17 cellular contexts compared by ENCODE assay signal in the genomic region with DNA sequence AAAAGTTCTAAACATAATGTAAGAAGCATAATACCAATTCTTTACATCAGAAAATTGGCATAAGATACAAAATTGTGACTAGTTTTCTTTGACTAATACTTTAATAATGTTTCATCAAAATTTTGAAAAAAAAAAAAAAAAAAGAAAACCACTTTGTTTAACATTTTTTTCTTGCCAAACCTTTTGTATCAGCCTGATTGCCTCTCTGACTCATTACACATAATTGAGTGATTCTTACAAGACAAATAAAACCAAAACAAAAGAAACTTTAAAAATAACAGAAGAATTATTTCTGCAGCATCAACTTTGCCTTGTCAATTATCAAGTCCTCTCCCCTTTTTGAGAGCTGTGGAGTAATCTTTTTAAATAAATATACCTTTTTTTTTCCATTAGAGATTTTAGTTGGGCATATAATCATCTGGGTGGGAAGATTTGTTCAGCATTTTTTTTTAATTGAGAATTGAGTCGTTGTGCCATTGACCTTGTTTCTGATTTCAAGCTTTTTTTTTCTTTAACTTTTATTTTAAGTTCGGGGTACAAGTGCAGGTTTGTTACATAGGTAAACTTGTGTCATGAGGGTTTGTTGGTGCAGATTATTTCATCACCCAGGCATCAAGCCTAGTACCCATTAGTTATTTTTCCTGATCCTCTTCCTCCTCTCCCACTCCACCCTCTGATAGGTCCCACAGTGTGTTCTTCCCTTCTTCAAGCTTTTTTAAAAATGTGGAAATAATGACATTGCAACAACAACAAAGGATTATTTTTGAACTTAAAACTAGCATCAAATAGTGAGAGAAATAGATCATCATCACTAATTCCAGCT. TPM values are rescaled to one million over a fixed set of nuclear protein-coding genes. Genes with fewer than 3 reads are reported as not detected.
DNase-seq lines count a peak whose midpoint lies in the region; TF ChIP-seq lines count a peak whose summit lies in the region.
"Had no signal": no experiment of that assay in that cellular context is flagged by ENCODE, and none has a peak within 500 bp of the region (broad histone marks: within the 10 kb centered on the region; RNA-seq: fewer than 3 reads in every experiment).

No MANE protein-coding gene starts in this region.

- H3K36me3 Mint-ChIP-seq in Caco-2 (ENCODE audit: insufficient read depth, unreplicated experiment) (no peaks in the 10 kb centered on the region), endothelial cell (ENCODE audit: low read depth, unreplicated experiment) (no peaks in the 10 kb centered on the region), nephron progenitor cell (ENCODE audit: low read depth) (peaks cover 38% of the 10 kb centered on the region)
- H3K36me3 Mint-ChIP-seq: CD4-positive, alpha-beta memory T cell; stimulated activated effector memory CD8-positive, alpha-beta T cell treated with anti-CD3 and anti-CD28 coated beads, Interleukin-12 subunit alpha, Interleukin-12 subunit beta, amount 100 ng/mL, for 72 hours had no signal

- H3K9me3 ChIP-seq in Caco-2 = no peaks in the 10 kb centered on the region

- intact Hi-C loops in Caco-2 (cut with micrococcal nuclease; ENCODE audit: unreplicated experiment) = no loop called here

- H3K4me3 Mint-ChIP-seq in Caco-2 (ENCODE audit: unreplicated experiment) (no peak overlapping the region), endothelial cell (ENCODE audit: unreplicated experiment) (no peak overlapping the region), nephron progenitor cell (no peak overlapping the region)
- H3K4me3 Mint-ChIP-seq: activated CD4-positive, alpha-beta T cell treated with anti-CD3 and anti-CD28 coated beads for 36 hours; CD4-positive, alpha-beta memory T cell; stimulated activated effector memory CD8-positive, alpha-beta T cell treated with anti-CD3 and anti-CD28 coated beads, Interleukin-12 subunit alpha, Interleukin-12 subunit beta, amount 100 ng/mL, for 72 hours had no signal

- H3K9me3 Mint-ChIP-seq in Caco-2 (ENCODE audit: unreplicated experiment) = no peaks in the 10 kb centered on the region
- H3K9me3 Mint-ChIP-seq in endothelial cell (ENCODE audit: unreplicated experiment) = no peaks in the 10 kb centered on the region
- peaks cover 39% of the 10 kb centered on the region for H3K9me3 Mint-ChIP-seq in nephron progenitor cell
- H3K9me3 Mint-ChIP-seq: stimulated activated effector memory CD8-positive, alpha-beta T cell treated with anti-CD3 and anti-CD28 coated beads, Interleukin-12 subunit alpha, Interleukin-12 subunit beta, amount 100 ng/mL, for 72 hours had no signal

- peaks cover 7% of the 10 kb centered on the region for H3K4me1 Mint-ChIP-seq in Caco-2 (ENCODE audit: low read depth, unreplicated experiment)
- peaks cover 8% of the 10 kb centered on the region for H3K4me1 Mint-ChIP-seq in endothelial cell (ENCODE audit: unreplicated experiment)
- peaks cover 11% of the 10 kb centered on the region for H3K4me1 Mint-ChIP-seq in nephron progenitor cell
- H3K4me1 Mint-ChIP-seq: activated CD4-positive, alpha-beta T cell treated with anti-CD3 and anti-CD28 coated beads for 36 hours; CD4-positive, alpha-beta memory T cell; stimulated activated effector memory CD8-positive, alpha-beta T cell treated with anti-CD3 and anti-CD28 coated beads, Interleukin-12 subunit alpha, Interleukin-12 subunit beta, amount 100 ng/mL, for 72 hours had no signal

- BruUV-seq in Caco-2 (replicated peaks; lab: Mats Ljungman, UMichigan) = no TSS peak

- H3K4me1 ChIP-seq in Caco-2 = peaks cover 18% of the 10 kb centered on the region
- H3K4me1 ChIP-seq: left lung had no signal

- no peak overlapping the region for H3K4me3 ChIP-seq in Caco-2 (ENCODE audit: low read depth, low read length)
- H3K4me3 ChIP-seq: K562, left lung had no signal

- CTCF ChIA-PET in Caco-2 (lab: Charles Lee) = no interaction called here

- no peak for TF ChIP-seq CTCF in Caco-2 (IDR thresholded peaks at IDR 0.05; ENCODE audit: insufficient read depth in 1 of 2, low read depth in 1 of 2, low read length in 1 of 2, severe bottlenecking in 1 of 2, unreplicated experiment in 1 of 2)
- TF ChIP-seq CTCF in endothelial cell (IDR thresholded peaks at IDR 0.05; ENCODE audit: unreplicated experiment) = no peak
- no peak for TF ChIP-seq CTCF in nephron progenitor cell (IDR thresholded peaks at IDR 0.05)

- no peak for DNase-seq in Caco-2
- peak; percentile 68 for DNase-seq in LHCN-M2 (ENCODE audit: low read depth)
- no peak for DNase-seq in endothelial cell (ENCODE audit: low spot score)
- no peak for DNase-seq in nephron progenitor cell
- DNase-seq in superior temporal gyrus (ENCODE audit: extremely low spot score) = no peak
- no peak for DNase-seq in COLO668 (lab: John Stamatoyannopoulos, UW; ENCODE audit: unreplicated experiment)
- no peak for DNase-seq in DMS53 treated with DMSO at 0.1 percent for 48 hours (lab: John Stamatoyannopoulos, UW; ENCODE audit: unreplicated experiment)
- DNase-seq in middle frontal gyrus (ENCODE audit: extremely low spot score, low spot score) = no peak
- DNase-seq: activated CD4-positive, alpha-beta T cell treated with anti-CD3 and anti-CD28 coated beads for 36 hours; CD4-positive, alpha-beta memory T cell; central memory CD4-positive, alpha-beta T cell; left lung; NCI-H1436 treated with DMSO at 0.1 percent for 48 hours; occipital lobe had no signal

- no peaks in the 10 kb centered on the region for H3K36me3 ChIP-seq in Caco-2 (ENCODE audit: control insufficient read depth, insufficient read depth, low read length)
- H3K36me3 ChIP-seq: left lung had no signal

- H3K27me3 ChIP-seq in Caco-2 (replicated peaks; ENCODE audit: control insufficient read depth, insufficient read depth, low read length) = no peaks in the 10 kb centered on the region
- H3K27me3 ChIP-seq: foreskin keratinocyte had no signal

- H3K27ac Mint-ChIP-seq in Caco-2 (ENCODE audit: unreplicated experiment) = peak overlapping the region; percentile 65
- peak overlapping the region; percentile 3 for H3K27ac Mint-ChIP-seq in endothelial cell (ENCODE audit: unreplicated experiment)
- H3K27ac Mint-ChIP-seq in nephron progenitor cell = peak overlapping the region; percentile 81
- H3K27ac Mint-ChIP-seq: activated CD4-positive, alpha-beta T cell treated with anti-CD3 and anti-CD28 coated beads for 36 hours; CD4-positive, alpha-beta memory T cell; stimulated activated effector memory CD8-positive, alpha-beta T cell treated with anti-CD3 and anti-CD28 coated beads, Interleukin-12 subunit alpha, Interleukin-12 subunit beta, amount 100 ng/mL, for 72 hours had no signal

- POLR2A ChIA-PET in Caco-2 (lab: Charles Lee) = interaction anchor here (0.6 kb wide), 1 partner anchor 392 kb away, joined by 5 read pairs; no protein-coding TSS in a partner anchor

- H3K27me3 Mint-ChIP-seq in Caco-2 (ENCODE audit: insufficient read depth, unreplicated experiment) (no peaks in the 10 kb centered on the region), endothelial cell (ENCODE audit: unreplicated experiment) (peaks cover 2% of the 10 kb centered on the region), nephron progenitor cell (ENCODE audit: low read depth, poor library complexity) (no peaks in the 10 kb centered on the region)

RNA-seq across cellular contexts. Expression of a gene that starts 45.8 kb away (rescaled TPM):
- 36.7 and 38.8 TPM in 2 replicates for total RNA-seq in Caco-2 (2022)
- 51.0 and 53.2 TPM in 2 replicates for total RNA-seq in LHCN-M2 (2014; rRNA removed)
- 23.8 TPM for polyA plus RNA-seq in LHCN-M2 (2012)
- 89.6 TPM for total RNA-seq in endothelial cell (ENCODE audit: unreplicated experiment)
- total RNA-seq: activated CD4-positive, alpha-beta T cell treated with anti-CD3 and anti-CD28 coated beads for 36 hours; CD4-positive, alpha-beta memory T cell had no signal
- polyA plus RNA-seq: CD4-positive, alpha-beta memory T cell had no signal

Comparison
In these comparisons a context has a peak if more than half of its experiments do, and no peak if none do; other contexts are left out.
1. H3K27ac Mint-ChIP-seq: peak in every context shown above with its lines; median percentile 81 in nephron progenitor cell; 65 in Caco-2; 3 in endothelial cell.